Comparison of ENCODE assay signal across 1 cellular context in the genomic region with DNA sequence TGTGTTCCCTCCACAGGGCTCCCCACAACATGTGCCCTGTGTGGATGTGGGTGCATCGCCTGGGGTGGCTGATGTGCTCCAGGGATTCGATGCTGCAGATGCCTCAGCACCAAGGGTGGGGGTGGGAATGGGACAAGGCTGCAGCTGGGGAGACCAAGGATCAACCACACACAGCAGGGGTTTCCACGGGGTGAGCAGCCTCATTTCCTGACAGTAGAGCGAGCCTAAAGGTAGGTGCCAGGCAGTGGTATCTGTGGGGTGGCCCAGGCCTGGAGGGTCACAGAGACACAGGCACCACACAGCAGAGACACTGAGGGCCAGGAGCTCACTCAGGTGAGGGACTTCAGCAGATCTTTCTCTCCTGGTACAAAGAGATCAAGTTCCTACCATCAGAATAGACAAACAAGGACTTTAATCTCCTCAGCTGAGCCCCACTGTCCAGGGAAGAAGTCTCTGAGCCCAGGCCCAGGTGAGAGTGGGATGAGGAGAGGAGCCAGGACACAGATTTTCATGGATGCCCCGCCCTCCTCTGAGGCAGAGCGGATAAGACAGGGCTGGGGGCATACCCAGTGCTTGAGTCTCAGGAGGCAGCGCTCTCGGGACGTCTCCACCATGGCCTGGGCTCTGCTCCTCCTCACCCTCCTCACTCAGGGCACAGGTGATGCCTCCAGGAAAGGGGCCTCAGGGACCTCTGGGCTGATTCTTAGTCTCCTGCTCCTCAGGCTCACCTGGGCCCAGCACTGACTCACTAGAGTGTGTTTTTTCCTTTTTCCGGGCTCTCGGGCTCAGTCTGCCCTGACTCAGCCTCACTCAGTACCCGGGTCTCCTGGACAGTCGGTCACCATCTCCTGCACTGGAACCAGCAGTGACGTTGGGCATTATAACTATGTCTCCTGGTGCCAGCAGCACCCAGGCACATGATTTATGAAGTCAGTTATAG.
A peak's percentile ranks its signal among the peaks of the same experiment; 100 is the strongest.
TF ChIP-seq lines count a peak whose summit lies in the region.

No MANE protein-coding gene starts in this region.

TF ChIP-seq in K562, 482 proteins besides CTCF, POLR2A, EP300 and RAD21:
- TF ChIP-seq ARID1B (IDR thresholded peaks at IDR 0.05) (no peak), ZNF778 (CRISPR knock-in tag; IDR thresholded peaks at IDR 0.05) (no peak), ZC3H8 (IDR thresholded peaks at IDR 0.05) (no peak), MAFF (IDR thresholded peaks at IDR 0.05; ENCODE audit: low read length) (no peak), PRMT5 (CRISPR knock-in tag; IDR thresholded peaks at IDR 0.05) (0 out of 2 replicates have a peak, but pooled peaks have one; percentile 70), GTF2A2 (tag; IDR thresholded peaks at IDR 0.05) (no peak), SRF (CRISPR knock-in tag; IDR thresholded peaks at IDR 0.05) (no peak), RB1 (IDR thresholded peaks at IDR 0.05; ENCODE audit: low read depth) (0 out of 2 replicates have a peak, but pooled peaks have one; percentile 9), ZNF24 (IDR thresholded peaks at IDR 0.05) (no peak), SIN3A (IDR thresholded peaks at IDR 0.05; ENCODE audit: borderline replicate concordance in 2 of 2, control insufficient read depth in 1 of 2, low read depth in 2 of 2, low read length in 2 of 2) (0 out of 4 replicates have a peak, but pooled peaks of 1 of the 2 experiments have one; percentile 9), MYNN (IDR thresholded peaks at IDR 0.05) (no peak), MYNN (CRISPR knock-in tag; IDR thresholded peaks at IDR 0.05) (peak; percentile 71; the same call in 1 of the 2 replicates), ZNF764 (CRISPR knock-in tag; IDR thresholded peaks at IDR 0.05; ENCODE audit: low read depth) (no peak), CEBPB (tag; IDR thresholded peaks at IDR 0.05) (no peak), SPI1 (IDR thresholded peaks at IDR 0.05; ENCODE audit: borderline replicate concordance, low read depth, low read length) (no peak), SAFB2 (IDR thresholded peaks at IDR 0.05; ENCODE audit: borderline replicate concordance, low read depth, low read length, severe bottlenecking) (no peak), FOXA3 (CRISPR knock-in tag; conservative IDR thresholded peaks at IDR 0.05 in 1 of 2, IDR thresholded peaks at IDR 0.05 in 1 of 2) (no peak), KAT2B (IDR thresholded peaks at IDR 0.05; ENCODE audit: low read depth, low read length) (no peak), ZNF316 (IDR thresholded peaks at IDR 0.05) (no peak), TBL1XR1 (IDR thresholded peaks at IDR 0.05; ENCODE audit: low read length in 2 of 2) (no peak), TFE3 (CRISPR knock-in tag; IDR thresholded peaks at IDR 0.05) (no peak), SMAD2 (IDR thresholded peaks at IDR 0.05; ENCODE audit: low read depth, low read length) (no peak), HMGXB4 (CRISPR knock-in tag; IDR thresholded peaks at IDR 0.05) (0 out of 2 replicates have a peak, but pooled peaks have one; percentile 23)
- TF ChIP-seq, protein P1, sequence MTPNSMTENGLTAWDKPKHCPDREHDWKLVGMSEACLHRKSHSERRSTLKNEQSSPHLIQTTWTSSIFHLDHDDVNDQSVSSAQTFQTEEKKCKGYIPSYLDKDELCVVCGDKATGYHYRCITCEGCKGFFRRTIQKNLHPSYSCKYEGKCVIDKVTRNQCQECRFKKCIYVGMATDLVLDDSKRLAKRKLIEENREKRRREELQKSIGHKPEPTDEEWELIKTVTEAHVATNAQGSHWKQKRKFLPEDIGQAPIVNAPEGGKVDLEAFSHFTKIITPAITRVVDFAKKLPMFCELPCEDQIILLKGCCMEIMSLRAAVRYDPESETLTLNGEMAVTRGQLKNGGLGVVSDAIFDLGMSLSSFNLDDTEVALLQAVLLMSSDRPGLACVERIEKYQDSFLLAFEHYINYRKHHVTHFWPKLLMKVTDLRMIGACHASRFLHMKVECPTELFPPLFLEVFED (CRISPR knock-in tag; conservative IDR thresholded peaks at IDR 0.05), result no peak
- TF ChIP-seq, protein P2, sequence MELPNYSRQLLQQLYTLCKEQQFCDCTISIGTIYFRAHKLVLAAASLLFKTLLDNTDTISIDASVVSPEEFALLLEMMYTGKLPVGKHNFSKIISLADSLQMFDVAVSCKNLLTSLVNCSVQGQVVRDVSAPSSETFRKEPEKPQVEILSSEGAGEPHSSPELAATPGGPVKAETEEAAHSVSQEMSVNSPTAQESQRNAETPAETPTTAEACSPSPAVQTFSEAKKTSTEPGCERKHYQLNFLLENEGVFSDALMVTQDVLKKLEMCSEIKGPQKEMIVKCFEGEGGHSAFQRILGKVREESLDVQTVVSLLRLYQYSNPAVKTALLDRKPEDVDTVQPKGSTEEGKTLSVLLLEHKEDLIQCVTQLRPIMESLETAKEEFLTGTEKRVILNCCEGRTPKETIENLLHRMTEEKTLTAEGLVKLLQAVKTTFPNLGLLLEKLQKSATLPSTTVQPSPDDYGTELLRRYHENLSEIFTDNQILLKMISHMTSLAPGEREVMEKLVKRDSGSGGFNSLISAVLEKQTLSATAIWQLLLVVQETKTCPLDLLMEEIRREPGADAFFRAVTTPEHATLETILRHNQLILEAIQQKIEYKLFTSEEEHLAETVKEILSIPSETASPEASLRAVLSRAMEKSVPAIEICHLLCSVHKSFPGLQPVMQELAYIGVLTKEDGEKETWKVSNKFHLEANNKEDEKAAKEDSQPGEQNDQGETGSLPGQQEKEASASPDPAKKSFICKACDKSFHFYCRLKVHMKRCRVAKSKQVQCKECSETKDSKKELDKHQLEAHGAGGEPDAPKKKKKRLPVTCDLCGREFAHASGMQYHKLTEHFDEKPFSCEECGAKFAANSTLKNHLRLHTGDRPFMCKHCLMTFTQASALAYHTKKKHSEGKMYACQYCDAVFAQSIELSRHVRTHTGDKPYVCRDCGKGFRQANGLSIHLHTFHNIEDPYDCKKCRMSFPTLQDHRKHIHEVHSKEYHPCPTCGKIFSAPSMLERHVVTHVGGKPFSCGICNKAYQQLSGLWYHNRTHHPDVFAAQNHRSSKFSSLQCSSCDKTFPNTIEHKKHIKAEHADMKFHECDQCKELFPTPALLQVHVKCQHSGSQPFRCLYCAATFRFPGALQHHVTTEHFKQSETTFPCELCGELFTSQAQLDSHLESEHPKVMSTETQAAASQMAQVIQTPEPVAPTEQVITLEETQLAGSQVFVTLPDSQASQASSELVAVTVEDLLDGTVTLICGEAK (IDR thresholded peaks at IDR 0.05), result no peak
- TF ChIP-seq, protein P2 (CRISPR knock-in tag; IDR thresholded peaks at IDR 0.05), result 0 out of 2 replicates have a peak, but pooled peaks have one; percentile 15
- TF ChIP-seq, protein P3, sequence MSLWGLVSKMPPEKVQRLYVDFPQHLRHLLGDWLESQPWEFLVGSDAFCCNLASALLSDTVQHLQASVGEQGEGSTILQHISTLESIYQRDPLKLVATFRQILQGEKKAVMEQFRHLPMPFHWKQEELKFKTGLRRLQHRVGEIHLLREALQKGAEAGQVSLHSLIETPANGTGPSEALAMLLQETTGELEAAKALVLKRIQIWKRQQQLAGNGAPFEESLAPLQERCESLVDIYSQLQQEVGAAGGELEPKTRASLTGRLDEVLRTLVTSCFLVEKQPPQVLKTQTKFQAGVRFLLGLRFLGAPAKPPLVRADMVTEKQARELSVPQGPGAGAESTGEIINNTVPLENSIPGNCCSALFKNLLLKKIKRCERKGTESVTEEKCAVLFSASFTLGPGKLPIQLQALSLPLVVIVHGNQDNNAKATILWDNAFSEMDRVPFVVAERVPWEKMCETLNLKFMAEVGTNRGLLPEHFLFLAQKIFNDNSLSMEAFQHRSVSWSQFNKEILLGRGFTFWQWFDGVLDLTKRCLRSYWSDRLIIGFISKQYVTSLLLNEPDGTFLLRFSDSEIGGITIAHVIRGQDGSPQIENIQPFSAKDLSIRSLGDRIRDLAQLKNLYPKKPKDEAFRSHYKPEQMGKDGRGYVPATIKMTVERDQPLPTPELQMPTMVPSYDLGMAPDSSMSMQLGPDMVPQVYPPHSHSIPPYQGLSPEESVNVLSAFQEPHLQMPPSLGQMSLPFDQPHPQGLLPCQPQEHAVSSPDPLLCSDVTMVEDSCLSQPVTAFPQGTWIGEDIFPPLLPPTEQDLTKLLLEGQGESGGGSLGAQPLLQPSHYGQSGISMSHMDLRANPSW (CRISPR knock-in tag; IDR thresholded peaks at IDR 0.05), result 0 out of 2 replicates have a peak, but pooled peaks have one; percentile 53
- TF ChIP-seq, protein P4, sequence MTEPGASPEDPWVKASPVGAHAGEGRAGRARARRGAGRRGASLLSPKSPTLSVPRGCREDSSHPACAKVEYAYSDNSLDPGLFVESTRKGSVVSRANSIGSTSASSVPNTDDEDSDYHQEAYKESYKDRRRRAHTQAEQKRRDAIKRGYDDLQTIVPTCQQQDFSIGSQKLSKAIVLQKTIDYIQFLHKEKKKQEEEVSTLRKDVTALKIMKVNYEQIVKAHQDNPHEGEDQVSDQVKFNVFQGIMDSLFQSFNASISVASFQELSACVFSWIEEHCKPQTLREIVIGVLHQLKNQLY (CRISPR knock-in tag; conservative IDR thresholded peaks at IDR 0.05), result 0 out of 4 replicates have a peak, but pooled peaks of 1 of the 2 experiments have one; percentile 19
- TF ChIP-seq, protein P5, sequence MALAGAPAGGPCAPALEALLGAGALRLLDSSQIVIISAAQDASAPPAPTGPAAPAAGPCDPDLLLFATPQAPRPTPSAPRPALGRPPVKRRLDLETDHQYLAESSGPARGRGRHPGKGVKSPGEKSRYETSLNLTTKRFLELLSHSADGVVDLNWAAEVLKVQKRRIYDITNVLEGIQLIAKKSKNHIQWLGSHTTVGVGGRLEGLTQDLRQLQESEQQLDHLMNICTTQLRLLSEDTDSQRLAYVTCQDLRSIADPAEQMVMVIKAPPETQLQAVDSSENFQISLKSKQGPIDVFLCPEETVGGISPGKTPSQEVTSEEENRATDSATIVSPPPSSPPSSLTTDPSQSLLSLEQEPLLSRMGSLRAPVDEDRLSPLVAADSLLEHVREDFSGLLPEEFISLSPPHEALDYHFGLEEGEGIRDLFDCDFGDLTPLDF (CRISPR knock-in tag; IDR thresholded peaks at IDR 0.05), result 0 out of 2 replicates have a peak, but pooled peaks have one; percentile 44
- TF ChIP-seq, protein P6, sequence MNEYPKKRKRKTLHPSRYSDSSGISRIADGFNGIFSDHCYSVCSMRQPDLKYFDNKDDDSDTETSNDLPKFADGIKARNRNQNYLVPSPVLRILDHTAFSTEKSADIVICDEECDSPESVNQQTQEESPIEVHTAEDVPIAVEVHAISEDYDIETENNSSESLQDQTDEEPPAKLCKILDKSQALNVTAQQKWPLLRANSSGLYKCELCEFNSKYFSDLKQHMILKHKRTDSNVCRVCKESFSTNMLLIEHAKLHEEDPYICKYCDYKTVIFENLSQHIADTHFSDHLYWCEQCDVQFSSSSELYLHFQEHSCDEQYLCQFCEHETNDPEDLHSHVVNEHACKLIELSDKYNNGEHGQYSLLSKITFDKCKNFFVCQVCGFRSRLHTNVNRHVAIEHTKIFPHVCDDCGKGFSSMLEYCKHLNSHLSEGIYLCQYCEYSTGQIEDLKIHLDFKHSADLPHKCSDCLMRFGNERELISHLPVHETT (CRISPR knock-in tag; conservative IDR thresholded peaks at IDR 0.05 in 1 of 2, IDR thresholded peaks at IDR 0.05 in 1 of 2), result peak in 1 of 2 experiments; percentile 80; a peak in 1 of 4 replicates
TF ChIP-seq in K562: peak in this region for 10.
